8 cellular contexts compared by ENCODE assay signal in genomic region chr19:18522124-18522861, GRCh38. TPM values are rescaled to one million over a fixed set of nuclear protein-coding genes. Genes with fewer than 3 reads are reported as not detected.
DNase-seq lines count a peak whose midpoint lies in the region; ATAC-seq, FAIRE-seq and TF ChIP-seq lines count a peak whose summit lies in the region.

No MANE protein-coding gene starts in this region.

- H3K27ac ChIP-seq in heart left ventricle, result peak overlapping the region; percentile 64 to 99 (median 95)

- TF ChIP-seq POLR2A in GM12891 (IDR thresholded peaks at IDR 0.05; ENCODE audit: low read depth, low read length), result no peak
- TF ChIP-seq POLR2A in heart left ventricle (IDR thresholded peaks at IDR 0.05), result peak in 1 of 2 donors; percentile 44

- peak overlapping the region; percentile 99 for H3K9ac ChIP-seq in adipocyte (ENCODE audit: low read length)

- ATAC-seq in HG02798 (IDR thresholded peaks at IDR 0.05; ENCODE audit: poor library complexity, unreplicated experiment), result peak; percentile 89
- ATAC-seq in heart left ventricle, result peak; percentile 92 to 96 (median 95)

- H3K27me3 Mint-ChIP-seq in type B pancreatic cell, result no peaks in the 10 kb centered on the region

- peaks cover 8% of the 10 kb centered on the region for H3K4me1 Mint-ChIP-seq in type B pancreatic cell (ENCODE audit: unreplicated experiment)

- TF ChIP-seq CTCF in heart left ventricle (IDR thresholded peaks at IDR 0.05) (peak in 5 of 12 donors; percentile 8 to 57 (median 39)), type B pancreatic cell (conservative IDR thresholded peaks at IDR 0.05) (peak; percentile 27)

- H3K4me3 Mint-ChIP-seq in type B pancreatic cell, result peak overlapping the region; percentile 96

- WGBS in heart left ventricle, 4 donors, result 1 to 2% (median 2%) methylated on average over 40 to 51 of the region's 51 CpGs

- peak; percentile 97 for FAIRE-seq in GM12891 (lab: Jason Lieb, UNC)

- intact Hi-C loops in heart left ventricle (cut with DNase I), result loop anchor here in 5 of 10 donors (5.0 kb wide), 5 partner anchors 35 to 60 kb away; partner anchors contain the start of genes KXD1 (in 3 of the 5) and UBA52 (in 1 of the 5)

- no peaks in the 10 kb centered on the region for H3K9me3 ChIP-seq in adipocyte (ENCODE audit: control insufficient read depth, low read length)
- H3K9me3 ChIP-seq in heart left ventricle, result no peaks in the 10 kb centered on the region

- H3K36me3 Mint-ChIP-seq in type B pancreatic cell, result no peaks in the 10 kb centered on the region

- H3K27ac Mint-ChIP-seq in type B pancreatic cell, result peak overlapping the region; percentile 98

- H3K27me3 ChIP-seq in adipocyte (replicated peaks; ENCODE audit: control insufficient read depth, insufficient read depth, low read length) (no peaks in the 10 kb centered on the region), heart left ventricle (no peaks in the 10 kb centered on the region)

- H3K9me3 Mint-ChIP-seq in type B pancreatic cell, result no peaks in the 10 kb centered on the region

- H3K4me1 ChIP-seq in adipocyte (ENCODE audit: control insufficient read depth, insufficient read depth, low read length), result peaks cover 17% of the 10 kb centered on the region
- peaks cover 0 to 31% (median 14%) of the 10 kb centered on the region in 12 donors for H3K4me1 ChIP-seq in heart left ventricle

- peak; percentile 96 for DNase-seq in GM12891 (ENCODE audit: insufficient read length, low spot score)
- DNase-seq in NCI-H1417 treated with DMSO at 0.1 percent for 48 hours (lab: John Stamatoyannopoulos, UW), result peak; percentile 97
- DNase-seq in SW 1271 (lab: John Stamatoyannopoulos, UW), result peak; percentile 99
- DNase-seq in adipocyte (ENCODE audit: low read depth), result peak; percentile 100
- peak; percentile 100 for DNase-seq in heart left ventricle
- DNase-seq in pons (ENCODE audit: low spot score), result peak; percentile 100
- DNase-seq in type B pancreatic cell (ENCODE audit: extremely low spot score, unreplicated experiment), result peak; percentile 100

- no peaks in the 10 kb centered on the region for H3K36me3 ChIP-seq in adipocyte (ENCODE audit: control insufficient read depth, insufficient read depth, low read length, severe bottlenecking)
- peaks cover 0 to 3% (median 0%) of the 10 kb centered on the region in 9 donors for H3K36me3 ChIP-seq in heart left ventricle

- peak overlapping the region; percentile 99 for H3K4me3 ChIP-seq in adipocyte (ENCODE audit: low read length)
- peak overlapping the region; percentile 77 to 100 (median 96) for H3K4me3 ChIP-seq in heart left ventricle

TF ChIP-seq in GM12891, 5 proteins besides CTCF, POLR2A, EP300 and RAD21:
- TF ChIP-seq POU2F2 (IDR thresholded peaks at IDR 0.05; ENCODE audit: low read depth, low read length) (peak; percentile 100), SPI1 (IDR thresholded peaks at IDR 0.05; ENCODE audit: low read depth, low read length) (peak; percentile 23; the same call in 1 of the 2 replicates), PAX5 (IDR thresholded peaks at IDR 0.05; ENCODE audit: insufficient read depth, low read length, severe bottlenecking) (peak; percentile 26), TAF1 (IDR thresholded peaks at IDR 0.05; ENCODE audit: low read depth, low read length) (no peak), POLR2AphosphoS5 (IDR thresholded peaks at IDR 0.05; ENCODE audit: low read depth, low read length) (0 out of 2 replicates have a peak, but pooled peaks have one; percentile 32)

RNA-seq across cellular contexts. Expression of gene ELL, which starts 0.4 kb away (rescaled TPM):
- polyA plus RNA-seq in GM12891 (2012; ENCODE audit: low read depth, missing spikeins), result 11.9 TPM
- total RNA-seq in heart left ventricle (10 to 100 TPM in 4 of 9 donors, 1 to 10 TPM in 5; 5.9 to 17.8 (median 9.1) TPM), type B pancreatic cell (ENCODE audit: low replicate concordance) (13.6 and 16.7 TPM in 2 replicates)
- polyA plus RNA-seq in heart left ventricle, result 1 to 10 TPM; 6.2 to 7.3 TPM

RNA-seq across cellular contexts. Expression of gene FKBP8, which starts 21.1 kb away (rescaled TPM):
- 173 TPM for polyA plus RNA-seq in GM12891 (2012; ENCODE audit: low read depth, missing spikeins)
- 100 to 1,000 TPM; 136 to 353 (median 157) TPM for total RNA-seq in heart left ventricle
- polyA plus RNA-seq in heart left ventricle, result 100 to 1,000 TPM; 142 to 270 TPM
- total RNA-seq in type B pancreatic cell (ENCODE audit: low replicate concordance), result 151 and 191 TPM in 2 replicates

RNA-seq across cellular contexts. Expression of gene KXD1, which starts 35.4 kb away (rescaled TPM):
- polyA plus RNA-seq in GM12891 (2012; ENCODE audit: low read depth, missing spikeins), result 127 TPM
- total RNA-seq in heart left ventricle, result 100 to 1,000 TPM in 1 of 9 donors, 10 to 100 TPM in 8; 36.1 to 116 (median 46.7) TPM
- polyA plus RNA-seq in heart left ventricle, result 100 to 1,000 TPM in 1 of 2 donors, 10 to 100 TPM in 1; 36.9 to 106 TPM
- 72.9 and 73.9 TPM in 2 replicates for total RNA-seq in type B pancreatic cell (ENCODE audit: low replicate concordance)

RNA-seq across cellular contexts. Expression of gene UBA52, which starts 49.4 kb away (rescaled TPM):
- 3,373 TPM for polyA plus RNA-seq in GM12891 (2012; ENCODE audit: low read depth, missing spikeins)
- total RNA-seq in heart left ventricle (100 to 1,000 TPM; 336 to 944 (median 761) TPM), type B pancreatic cell (ENCODE audit: low replicate concordance) (1,126 and 1,202 TPM in 2 replicates)
- polyA plus RNA-seq in heart left ventricle, result 100 to 1,000 TPM; 675 to 716 TPM

Comparison
In these comparisons a context has a peak if more than half of its experiments do, and no peak if none do; other contexts are left out.
1. Peak in every context shown above with its lines: DNase-seq, ATAC-seq, H3K4me3 ChIP-seq and H3K27ac ChIP-seq.